In genomic region chr10:33913194-33913593, GRCh38 we compare ENCODE assay signal across 23 cellular contexts.
"Had no signal": no experiment of that assay in that cellular context is flagged by ENCODE, and none has a peak within 500 bp of the region (broad histone marks: within the 10 kb centered on the region; RNA-seq: fewer than 3 reads in every experiment).

No MANE protein-coding gene starts in this region.

- H3K79me2 ChIP-seq: hepatocyte had no signal

- DNase-seq: activated B cell treated with CpG ODN at 0.5 μM for 24 hours; activated CD4-positive, alpha-beta T cell treated with anti-CD3 and anti-CD28 coated beads, Interleukin-2, amount 50 U/mL, for 1 hour; activated CD8-positive, alpha-beta T cell treated with anti-CD3 and anti-CD28 coated beads for 36 hours; activated naive CD4-positive, alpha-beta T cell; activated T-cell treated with anti-CD3 and anti-CD28 coated beads, Interleukin-2, amount 50 U/mL, for 4 hours; anterior cingulate cortex; cortex of kidney; effector memory CD8-positive, alpha-beta T cell; gastrocnemius medialis; kidney; midbrain; naive thymus-derived CD4-positive, alpha-beta T cell; ovary; small intestine; stimulated activated CD4-positive, alpha-beta T cell treated with anti-CD3 and anti-CD28 coated beads, Interleukin-4, amount 100 ng/mL, for 4 hours; stimulated activated CD8-positive, alpha-beta memory T cell treated with anti-CD3 and anti-CD28 coated beads, Interleukin-4, amount 100 ng/mL, for 48 hours; stimulated activated naive CD8-positive, alpha-beta T cell treated with anti-CD3 and anti-CD28 coated beads, Interleukin-15, amount 100 ng/mL, for 72 hours; substantia nigra; uterus had no signal

- H3K36me3 ChIP-seq: gastrocnemius medialis, ovary, uterus had no signal

- H3K27me3 ChIP-seq: gastrocnemius medialis, hepatocyte, ovary, uterus had no signal

- ATAC-seq: activated CD8-positive, alpha-beta T cell treated with anti-CD3 and anti-CD28 coated beads for 36 hours; activated naive CD4-positive, alpha-beta T cell treated with anti-CD3 and anti-CD28 coated beads, Interleukin-2, amount 50 U/mL, for 72 hours; activated T-cell treated with anti-CD3 and anti-CD28 coated beads, Interleukin-2, amount 50 U/mL, for 4 hours; effector memory CD8-positive, alpha-beta T cell; gastrocnemius medialis; naive thymus-derived CD4-positive, alpha-beta T cell; sciatic nerve; stimulated activated memory B cell treated with anti-CD40 and anti-IgM and Interleukin-4, amounts not matched to agents 10 μg/mL and 1 μg/mL and 100 μg/mL, for 72 hours; stimulated activated naive CD8-positive, alpha-beta T cell treated with anti-CD3 and anti-CD28 coated beads, Interleukin-15, amount 100 ng/mL, for 72 hours had no signal

- H3K4me3 ChIP-seq: gastrocnemius medialis, hepatocyte, ovary, uterus had no signal

- H3K4me1 ChIP-seq: gastrocnemius medialis, uterus had no signal

- H3K27ac ChIP-seq: gastrocnemius medialis, hepatocyte, ovary, uterus had no signal

- H2AFZ ChIP-seq: hepatocyte had no signal

- H3K4me2 ChIP-seq: hepatocyte had no signal

- H3K9me3 ChIP-seq: gastrocnemius medialis, ovary, uterus had no signal
